In the genomic region with DNA sequence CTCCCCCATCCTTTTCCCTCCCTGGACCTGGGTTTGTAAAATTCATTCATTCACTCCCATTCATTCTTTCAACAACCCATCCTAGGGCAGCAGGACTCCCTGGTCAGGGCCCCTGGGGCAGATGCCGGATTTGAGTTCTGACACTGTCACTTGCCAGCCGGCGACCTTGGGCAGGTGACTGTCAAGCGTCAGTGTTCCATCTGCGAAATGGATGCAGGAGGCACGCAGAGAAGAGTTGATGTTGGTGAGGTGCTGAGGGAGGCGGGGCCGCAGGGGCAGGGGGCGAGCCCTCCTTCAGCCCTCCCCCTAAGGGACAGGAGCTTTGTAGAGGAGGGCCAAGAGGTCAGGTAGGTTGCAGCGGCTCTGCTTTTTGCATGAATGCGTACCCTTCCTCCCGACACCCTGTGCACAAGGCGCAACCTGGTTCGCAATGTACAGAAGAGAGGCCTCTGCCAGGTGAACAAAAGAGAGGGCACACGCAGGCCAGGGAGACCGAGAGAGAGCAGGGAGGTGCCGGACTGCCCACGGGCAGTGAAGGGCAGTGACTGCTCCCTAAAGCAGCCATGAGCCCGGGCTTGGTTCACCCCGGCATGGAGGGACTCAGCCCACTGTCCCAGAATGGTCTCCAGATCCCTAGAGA, we compare ENCODE assay signal across 1 cellular context.
TF ChIP-seq lines count a peak whose summit lies in the region.

No MANE protein-coding gene starts in this region.

TF ChIP-seq in H1, 55 proteins besides CTCF, POLR2A, EP300 and RAD21:
- no peak for TF ChIP-seq BACH1 (IDR thresholded peaks at IDR 0.05; ENCODE audit: low read length)
- TF ChIP-seq NRF1 (IDR thresholded peaks at IDR 0.05; ENCODE audit: low read depth, low read length), result no peak
- TF ChIP-seq NANOG (IDR thresholded peaks at IDR 0.05; ENCODE audit: insufficient read depth, low read depth, low read length, poor library complexity, severe bottlenecking), result no peak
- TF ChIP-seq POLR2AphosphoS5 (IDR thresholded peaks at IDR 0.05; ENCODE audit: low read depth, low read length), result no peak
- TF ChIP-seq RBBP5 (IDR thresholded peaks at IDR 0.05; ENCODE audit: borderline replicate concordance, low read depth, low read length), result no peak
- TF ChIP-seq SUZ12 (IDR thresholded peaks at IDR 0.05; ENCODE audit: low read length), result no peak
- no peak for TF ChIP-seq RXRA (IDR thresholded peaks at IDR 0.05; ENCODE audit: insufficient read depth, low read depth, low read length)
- TF ChIP-seq PHF8 (conservative IDR thresholded peaks at IDR 0.05; ENCODE audit: low read depth, low read length), result no peak
- no peak for TF ChIP-seq CEBPB (IDR thresholded peaks at IDR 0.05; ENCODE audit: low read depth, low read length)
- no peak for TF ChIP-seq TBP (IDR thresholded peaks at IDR 0.05; ENCODE audit: low read depth, low read length)
- TF ChIP-seq FOSL1 (IDR thresholded peaks at IDR 0.05; ENCODE audit: insufficient read depth, low read depth, low read length), result no peak
TF ChIP-seq in H1: peak in this region for 0.
